ENCODE assay signal across 1 cellular context in the genomic region with DNA sequence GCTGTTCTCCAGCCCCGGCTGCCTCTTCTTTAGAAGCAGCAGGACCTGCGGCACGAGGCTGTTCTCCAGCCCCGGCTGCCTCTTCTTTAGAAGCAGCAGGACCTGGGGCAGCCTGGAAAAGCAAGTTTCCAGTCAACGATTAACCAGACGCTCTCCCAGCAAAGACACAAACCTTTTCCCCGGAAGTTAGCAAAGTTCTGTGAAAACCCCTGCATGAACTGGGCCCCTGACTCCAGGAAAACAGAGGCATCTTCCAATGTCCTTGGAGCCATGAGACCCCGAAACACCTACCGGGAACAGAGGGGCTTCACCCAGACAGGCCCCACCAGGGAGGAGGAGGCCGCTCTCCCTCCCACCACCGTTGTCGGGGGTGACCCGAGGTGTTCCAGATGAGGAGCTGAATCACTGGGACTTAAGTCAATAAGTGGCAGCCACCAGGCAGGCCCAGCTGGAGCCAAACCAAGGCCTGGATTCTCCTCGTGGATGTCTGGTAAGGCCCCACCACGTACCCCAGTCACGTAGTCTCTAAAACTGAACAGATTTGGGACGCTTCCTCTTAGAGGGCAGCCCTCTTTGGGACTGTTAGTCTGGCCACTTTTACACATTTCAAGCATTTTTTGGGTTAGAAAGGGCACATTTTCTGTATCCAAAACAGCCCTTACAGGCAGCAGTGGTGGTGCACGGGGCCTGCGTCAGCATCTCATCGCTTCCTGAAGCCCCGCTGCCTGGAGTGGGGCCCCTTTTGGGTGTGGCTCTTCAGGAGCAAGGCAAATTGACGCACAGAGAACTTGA.
A peak's percentile ranks its signal among the peaks of the same experiment; 100 is the strongest.
TF ChIP-seq lines count a peak whose summit lies in the region.

TSS of gene RPH3AL (minus strand) at position 387 of the 792 bp plus-strand sequence. CDS start 25,264 bp downstream, outside the sequence.

TF ChIP-seq in PFSK-1, 5 proteins besides CTCF, POLR2A, EP300 and RAD21 (continued from another document):
- TF ChIP-seq, protein P1, sequence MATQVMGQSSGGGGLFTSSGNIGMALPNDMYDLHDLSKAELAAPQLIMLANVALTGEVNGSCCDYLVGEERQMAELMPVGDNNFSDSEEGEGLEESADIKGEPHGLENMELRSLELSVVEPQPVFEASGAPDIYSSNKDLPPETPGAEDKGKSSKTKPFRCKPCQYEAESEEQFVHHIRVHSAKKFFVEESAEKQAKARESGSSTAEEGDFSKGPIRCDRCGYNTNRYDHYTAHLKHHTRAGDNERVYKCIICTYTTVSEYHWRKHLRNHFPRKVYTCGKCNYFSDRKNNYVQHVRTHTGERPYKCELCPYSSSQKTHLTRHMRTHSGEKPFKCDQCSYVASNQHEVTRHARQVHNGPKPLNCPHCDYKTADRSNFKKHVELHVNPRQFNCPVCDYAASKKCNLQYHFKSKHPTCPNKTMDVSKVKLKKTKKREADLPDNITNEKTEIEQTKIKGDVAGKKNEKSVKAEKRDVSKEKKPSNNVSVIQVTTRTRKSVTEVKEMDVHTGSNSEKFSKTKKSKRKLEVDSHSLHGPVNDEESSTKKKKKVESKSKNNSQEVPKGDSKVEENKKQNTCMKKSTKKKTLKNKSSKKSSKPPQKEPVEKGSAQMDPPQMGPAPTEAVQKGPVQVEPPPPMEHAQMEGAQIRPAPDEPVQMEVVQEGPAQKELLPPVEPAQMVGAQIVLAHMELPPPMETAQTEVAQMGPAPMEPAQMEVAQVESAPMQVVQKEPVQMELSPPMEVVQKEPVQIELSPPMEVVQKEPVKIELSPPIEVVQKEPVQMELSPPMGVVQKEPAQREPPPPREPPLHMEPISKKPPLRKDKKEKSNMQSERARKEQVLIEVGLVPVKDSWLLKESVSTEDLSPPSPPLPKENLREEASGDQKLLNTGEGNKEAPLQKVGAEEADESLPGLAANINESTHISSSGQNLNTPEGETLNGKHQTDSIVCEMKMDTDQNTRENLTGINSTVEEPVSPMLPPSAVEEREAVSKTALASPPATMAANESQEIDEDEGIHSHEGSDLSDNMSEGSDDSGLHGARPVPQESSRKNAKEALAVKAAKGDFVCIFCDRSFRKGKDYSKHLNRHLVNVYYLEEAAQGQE (IDR thresholded peaks at IDR 0.05; ENCODE audit: insufficient read depth in 1 of 2, low read depth in 2 of 2, low read length in 2 of 2), result 0 out of 4 replicates have a peak, but pooled peaks have one; percentile 24 to 36
